Comparison of ENCODE assay signal across 14 cellular contexts in the genomic region with DNA sequence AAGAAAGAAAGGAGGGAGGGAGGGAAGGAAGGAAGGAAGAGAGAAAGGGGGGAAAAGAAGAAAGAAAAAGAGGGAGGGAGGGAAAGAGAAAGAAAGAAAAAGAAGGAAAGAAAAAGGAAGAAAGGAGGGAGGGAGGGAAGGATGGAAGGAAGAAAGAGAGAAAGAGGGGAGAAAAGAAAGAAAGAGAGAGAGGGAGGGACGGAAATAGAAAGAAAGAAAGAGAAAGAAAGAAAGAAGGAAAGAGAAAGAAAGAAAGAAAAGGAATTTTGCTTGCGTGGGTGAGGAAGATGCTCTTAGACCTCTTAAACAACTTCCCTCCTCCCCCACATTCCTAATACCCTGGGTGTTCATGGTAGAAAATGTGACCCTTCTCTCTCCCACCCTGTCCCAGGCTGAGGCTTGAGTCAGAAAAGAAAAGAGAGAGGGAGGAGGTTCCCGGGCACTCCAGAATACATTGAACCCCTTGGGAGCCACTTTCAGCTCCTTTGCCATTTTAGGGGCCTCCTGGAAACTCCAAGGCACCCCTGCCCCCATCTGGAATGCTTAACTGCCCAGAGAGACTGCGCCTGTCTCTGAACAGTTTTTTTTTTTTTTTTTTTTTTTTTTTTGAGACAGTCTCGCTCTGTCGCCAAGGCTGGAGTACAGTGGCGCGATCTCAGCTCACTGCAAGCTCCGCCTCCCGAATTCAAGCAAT. TPM values are rescaled to one million over a fixed set of nuclear protein-coding genes. Genes with fewer than 3 reads are reported as not detected.
DNase-seq lines count a peak whose midpoint lies in the region; ATAC-seq and TF ChIP-seq lines count a peak whose summit lies in the region.
"Had no signal": no experiment of that assay in that cellular context is flagged by ENCODE, and none has a peak within 500 bp of the region (broad histone marks: within the 10 kb centered on the region; RNA-seq: fewer than 3 reads in every experiment).

No MANE protein-coding gene starts in this region.

- peak overlapping the region; percentile 42; the same call in 1 of the 2 replicates for H3K4me3 ChIP-seq in PC-3 (ENCODE audit: low read length)
- peak overlapping the region in 1 of 4 experiments; percentile 25 for H3K4me3 ChIP-seq in fibroblast of lung (replicated peaks in 1 of 4; ENCODE audit: control extremely low read depth in 1 of 4, insufficient read depth in 1 of 4, low read depth in 3 of 4, low read length in 4 of 4)
- peak overlapping the region; percentile 9 for H3K4me3 ChIP-seq in psoas muscle
- H3K4me3 ChIP-seq in stomach: no peak overlapping the region

- H3K27ac ChIP-seq in PC-3 (ENCODE audit: low read length) (no peak overlapping the region), fibroblast of lung (ENCODE audit: insufficient read depth, low read length) (no peak overlapping the region), psoas muscle (no peak overlapping the region), stomach (peak overlapping the region in 2 of 5 donors; percentile 20 to 29)
- H3K27ac ChIP-seq: HL-60 had no signal

- no peak for TF ChIP-seq EP300 in stomach (IDR thresholded peaks at IDR 0.05)

- H2AFZ ChIP-seq in PC-3 (ENCODE audit: low read length): no peak overlapping the region
- H2AFZ ChIP-seq in fibroblast of lung (ENCODE audit: low read length): no peak overlapping the region

- H3K9ac ChIP-seq in PC-3 (ENCODE audit: low read length) (no peak overlapping the region), fibroblast of lung (ENCODE audit: insufficient read depth, low read length) (no peak overlapping the region)

- TF ChIP-seq CTCF in PC-3 (conservative IDR thresholded peaks at IDR 0.05; ENCODE audit: low read depth, low read length) (no peak), fibroblast of lung (conservative IDR thresholded peaks at IDR 0.05 in 1 of 2, IDR thresholded peaks at IDR 0.05 in 1 of 2; ENCODE audit: low read depth in 1 of 2, low read length in 2 of 2) (no peak), psoas muscle (IDR thresholded peaks at IDR 0.05) (no peak), stomach (IDR thresholded peaks at IDR 0.05) (no peak)

- WGBS in psoas muscle, 3 donors: 30 to 46% (median 42%) methylated on average over 8 to 10 of the region's 10 CpGs
- WGBS in stomach, 5 donors: 12 to 36% (median 27%) methylated on average over 7 to 10 of the region's 10 CpGs

- H3K9me3 ChIP-seq in PC-3 (ENCODE audit: low read length) (no peaks in the 10 kb centered on the region), fibroblast of lung (ENCODE audit: control insufficient read depth, insufficient read depth, low read depth, low read length) (no peaks in the 10 kb centered on the region), psoas muscle (no peaks in the 10 kb centered on the region), stomach (no peaks in the 10 kb centered on the region)

- POLR2A ChIA-PET in PC-3 (lab: Charles Lee; ENCODE audit: unreplicated experiment): interaction anchor here (0.7 kb wide), 1 partner anchor 38 kb away, joined by 22 read pairs; the partner anchor contains the start of gene RAB11B

- peaks cover 21% of the 10 kb centered on the region for H3K4me1 ChIP-seq in PC-3 (ENCODE audit: insufficient read depth, low read length)
- H3K4me1 ChIP-seq in fibroblast of lung (ENCODE audit: control insufficient read depth, extremely low read depth, insufficient read depth, low read length): peaks cover 7% of the 10 kb centered on the region
- H3K4me1 ChIP-seq in psoas muscle: peaks cover 20% of the 10 kb centered on the region
- H3K4me1 ChIP-seq in stomach: peaks cover 20 to 42% (median 36%) of the 10 kb centered on the region in 4 donors

- peaks cover 4% of the 10 kb centered on the region for H3F3A ChIP-seq in PC-3 (ENCODE audit: low read length, unreplicated experiment)

- ATAC-seq in PC-3 (no peak), psoas muscle (peak in 1 of 4 donors; percentile 4), HG03097 (IDR thresholded peaks at IDR 0.05; ENCODE audit: low FRiP score, unreplicated experiment) (no peak), GM18498 (IDR thresholded peaks at IDR 0.05; ENCODE audit: unreplicated experiment) (no peak)
- ATAC-seq: activated naive CD8-positive, alpha-beta T cell treated with anti-CD3 and anti-CD28 coated beads, Interleukin-2, amount 50 U/mL, for 24 hours; esophagus mucosa; stimulated activated naive B cell treated with anti-CD40 and anti-IgM and Interleukin-4, amounts not matched to agents 10 μg/mL and 1 μg/mL and 100 μg/mL, for 72 hours had no signal

- no peaks in the 10 kb centered on the region for H3K79me2 ChIP-seq in PC-3 (ENCODE audit: low read length)
- no peaks in the 10 kb centered on the region for H3K79me2 ChIP-seq in fibroblast of lung (ENCODE audit: control insufficient read depth, insufficient read depth, low read length)

- no peaks in the 10 kb centered on the region for H3K9me2 ChIP-seq in PC-3 (replicated peaks; ENCODE audit: low read length)

- peak overlapping the region; percentile 38; the same call in 1 of the 2 replicates for H3K4me2 ChIP-seq in PC-3 (ENCODE audit: low read length)
- peak overlapping the region; percentile 1 for H3K4me2 ChIP-seq in fibroblast of lung (ENCODE audit: extremely low read depth, insufficient read depth, low read length)

- TF ChIP-seq POLR2A in stomach (IDR thresholded peaks at IDR 0.05): no peak

- H3K27me3 ChIP-seq in PC-3 (ENCODE audit: low read length) (no peaks in the 10 kb centered on the region), fibroblast of lung (ENCODE audit: control insufficient read depth, insufficient read depth, low read length) (no peaks in the 10 kb centered on the region), psoas muscle (ENCODE audit: insufficient read depth in 3 of 3, low read length in 2 of 3) (no peaks in the 10 kb centered on the region), stomach (peaks cover 0 to 20% (median 0%) of the 10 kb centered on the region in 3 donors)

- BruUV-seq in PC-3 (replicated peaks; lab: Mats Ljungman, UMichigan): no TSS peak

- CTCF ChIA-PET in PC-3 (lab: Charles Lee): interaction anchor here (0.5 to 0.6 kb wide), 2 partner anchors 9 to 229 kb away, joined by 4 to 9 read pairs; no protein-coding TSS in a partner anchor

- H3K36me3 ChIP-seq in PC-3 (ENCODE audit: low read depth, low read length): no peaks in the 10 kb centered on the region
- no peaks in the 10 kb centered on the region for H3K36me3 ChIP-seq in fibroblast of lung (ENCODE audit: control insufficient read depth, insufficient read depth, low read length)
- H3K36me3 ChIP-seq in psoas muscle (ENCODE audit: insufficient read depth in 1 of 2, low read depth in 1 of 2): no peaks in the 10 kb centered on the region
- H3K36me3 ChIP-seq in stomach: no peaks in the 10 kb centered on the region

- DNase-seq in EH (ENCODE audit: low read depth): peak; percentile 47
- DNase-seq in PC-3: no peak
- peak in 1 of 2 donors; percentile 34 for DNase-seq in fibroblast of lung (ENCODE audit: low read depth in 2 of 2)
- peak in 1 of 2 donors; percentile 44 for DNase-seq in psoas muscle
- DNase-seq in foreskin melanocyte: no peak
- DNase-seq in stomach: no peak
- DNase-seq: activated CD4-positive, alpha-beta T cell treated with anti-CD3 and anti-CD28 coated beads, Interleukin-2, amount 50 U/mL, for 1 hour; activated naive CD8-positive, alpha-beta T cell treated with anti-CD3 and anti-CD28 coated beads, Interleukin-2, amount 50 U/mL, for 24 hours; NCI-H1694 treated with DMSO at 0.1 percent for 48 hours; stimulated activated naive B cell treated with anti-CD40 and anti-IgM and Interleukin-4, amounts not matched to agents 10 μg/mL and 1 μg/mL and 100 μg/mL, for 72 hours had no signal

- intact Hi-C loops in PC-3 (cut with micrococcal nuclease) (loop anchor here (5.0 to 10.0 kb wide), 2 partner anchors 105 to 233 kb away; no protein-coding TSS in a partner anchor), psoas muscle (cut with DNase I) (loop anchor here in 1 of 2 donors (5.0 kb wide), 1 partner anchor 155 kb away; no protein-coding TSS in a partner anchor), stomach (cut with DNase I; ENCODE audit: low total_unique reads) (no loop called here)

- H4K20me1 ChIP-seq in PC-3 (ENCODE audit: low read length) (0 out of 2 replicates have a peak, but pooled peaks cover 5% of the 10 kb centered on the region), fibroblast of lung (ENCODE audit: control insufficient read depth, extremely low read depth, insufficient read depth, low read length) (no peaks in the 10 kb centered on the region)

RNA-seq across cellular contexts. Expression of gene KANK3, which starts 9.2 kb away (rescaled TPM):
- 0.81 and 0.87 TPM in 2 replicates for total RNA-seq in PC-3 (2014; rRNA removed)
- total RNA-seq in fibroblast of lung: 0.17 and 0.26 TPM in 2 replicates
- polyA plus RNA-seq in fibroblast of lung: 0.23 TPM in 1 of 2 replicates, not detected in the other
- polyA plus RNA-seq in fibroblast of lung (2012): 0.64 TPM in 1 of 2 replicates, not detected in the other
- not detected in 2 replicates for polyA minus RNA-seq in fibroblast of lung (ENCODE audit: low replicate concordance)
- total RNA-seq in psoas muscle: 10 to 100 TPM in 2 of 4 donors, 1 to 10 TPM in 2; 7.1 to 14.2 (median 9.7) TPM
- 1 to 10 TPM; 5.1 to 9.4 (median 7.7) TPM for polyA plus RNA-seq in psoas muscle
- total RNA-seq in stomach: 10 to 100 TPM in 2 of 5 donors, 1 to 10 TPM in 2, not detected in 1; 4.4 to 72.4 (median 8.8) TPM
- polyA plus RNA-seq in stomach: 10 to 100 TPM in 1 of 3 donors, 1 to 10 TPM in 2; 4.8 to 10.7 (median 7.1) TPM

RNA-seq across cellular contexts. Expression of gene ANGPTL4, which starts 11.7 kb away (rescaled TPM):
- total RNA-seq in PC-3 (2014; rRNA removed) (6.7 and 10.7 TPM in 2 replicates), fibroblast of lung (1.7 and 6.7 TPM in 2 replicates), psoas muscle (100 to 1,000 TPM in 1 of 4 donors, 10 to 100 TPM in 3; 10.7 to 118 (median 44.7) TPM), stomach (100 to 1,000 TPM in 1 of 5 donors, 10 to 100 TPM in 2, 1 to 10 TPM in 2; 4.8 to 276 (median 19.8) TPM)
- polyA plus RNA-seq in fibroblast of lung (6.0 and 6.6 TPM in 2 replicates), psoas muscle (100 to 1,000 TPM in 1 of 3 donors, 10 to 100 TPM in 2; 17.2 to 235 (median 19.1) TPM), stomach (10 to 100 TPM in 2 of 3 donors, 1 to 10 TPM in 1; 4.1 to 62.9 (median 22.9) TPM)
- polyA plus RNA-seq in fibroblast of lung (2012): 7.1 and 8.1 TPM in 2 replicates
- polyA minus RNA-seq in fibroblast of lung (ENCODE audit: low replicate concordance): 2.5 and 5.8 TPM in 2 replicates

RNA-seq across cellular contexts. Expression of gene RPS28, which starts 31.0 kb away (rescaled TPM):
- total RNA-seq in PC-3 (2014; rRNA removed): 2,594 and 2,746 TPM in 2 replicates
- total RNA-seq in fibroblast of lung: 216 and 254 TPM in 2 replicates
- 286 and 331 TPM in 2 replicates for polyA plus RNA-seq in fibroblast of lung
- 1,477 and 2,338 TPM in 2 replicates for polyA plus RNA-seq in fibroblast of lung (2012)
- 246 and 267 TPM in 2 replicates for polyA minus RNA-seq in fibroblast of lung (ENCODE audit: low replicate concordance)
- total RNA-seq in psoas muscle: 1,000 to 10,000 TPM in 2 of 4 donors, 100 to 1,000 TPM in 2; 947 to 1,442 (median 1,003) TPM
- polyA plus RNA-seq in psoas muscle: 100 to 1,000 TPM; 431 to 717 (median 657) TPM
- total RNA-seq in stomach: 1,000 to 10,000 TPM in 2 of 5 donors, 100 to 1,000 TPM in 3; 335 to 2,088 (median 520) TPM
- 1,000 to 10,000 TPM in 1 of 3 donors, 100 to 1,000 TPM in 2; 778 to 1,474 (median 861) TPM for polyA plus RNA-seq in stomach

RNA-seq across cellular contexts. Expression of gene NDUFA7, which starts 31.1 kb away (rescaled TPM):
- total RNA-seq in PC-3 (2014; rRNA removed) (98.5 and 144 TPM in 2 replicates), fibroblast of lung (19.3 and 33.7 TPM in 2 replicates), psoas muscle (100 to 1,000 TPM in 3 of 4 donors, 10 to 100 TPM in 1; 76.8 to 150 (median 109) TPM), stomach (10 to 100 TPM in 2 of 5 donors, 1 to 10 TPM in 3; 3.6 to 13.8 (median 9.6) TPM)
- polyA plus RNA-seq in fibroblast of lung (20.9 and 25.5 TPM in 2 replicates), psoas muscle (100 to 1,000 TPM; 211 to 271 (median 243) TPM), stomach (100 to 1,000 TPM; 127 to 171 (median 150) TPM)
- polyA plus RNA-seq in fibroblast of lung (2012): 94.8 and 108 TPM in 2 replicates
- polyA minus RNA-seq in fibroblast of lung (ENCODE audit: low replicate concordance): 46.0 and 57.5 TPM in 2 replicates

RNA-seq across cellular contexts. Expression of gene RAB11B, which starts 37.9 kb away (rescaled TPM):
- total RNA-seq in PC-3 (2014; rRNA removed) (29.7 and 43.6 TPM in 2 replicates), fibroblast of lung (46.2 and 47.0 TPM in 2 replicates), psoas muscle (100 to 1,000 TPM in 1 of 4 donors, 10 to 100 TPM in 3; 77.1 to 130 (median 82.2) TPM), stomach (100 to 1,000 TPM in 2 of 5 donors, 10 to 100 TPM in 3; 47.7 to 108 (median 79.9) TPM)
- polyA plus RNA-seq in fibroblast of lung (27.8 and 34.8 TPM in 2 replicates), psoas muscle (10 to 100 TPM; 43.9 to 59.9 (median 56.9) TPM), stomach (100 to 1,000 TPM in 1 of 3 donors, 10 to 100 TPM in 2; 57.5 to 116 (median 78.8) TPM)
- polyA plus RNA-seq in fibroblast of lung (2012): 89.5 and 104 TPM in 2 replicates
- 29.3 and 32.9 TPM in 2 replicates for polyA minus RNA-seq in fibroblast of lung (ENCODE audit: low replicate concordance)

Comparison
In these comparisons a context has a peak if more than half of its experiments do, and no peak if none do; other contexts are left out.
1. H3K4me3 ChIP-seq: peak in PC-3 (single experiment) and psoas muscle (single experiment); none in stomach (0 of 4).